ENCODE assay signal across 8 cellular contexts in genomic region chr19:32342695-32343094, GRCh38.
"Had no signal": no experiment of that assay in that cellular context is flagged by ENCODE, and none has a peak within 500 bp of the region (broad histone marks: within the 10 kb centered on the region; RNA-seq: fewer than 3 reads in every experiment).

No MANE protein-coding gene starts in this region.

- H3K9me3 ChIP-seq: HAP-1 had no signal

- H3K4me3 ChIP-seq: GM23248, HAP-1 had no signal

- H3K9me3 Mint-ChIP-seq: IgD-negative memory B cell had no signal

- ATAC-seq: HCT116, HepG2 had no signal

- H3K27ac ChIP-seq: GM23248 had no signal

- DNase-seq: GM23248, GOT3, H7, KG1 had no signal
